Comparison of ENCODE assay signal across 9 cellular contexts in the genomic region with DNA sequence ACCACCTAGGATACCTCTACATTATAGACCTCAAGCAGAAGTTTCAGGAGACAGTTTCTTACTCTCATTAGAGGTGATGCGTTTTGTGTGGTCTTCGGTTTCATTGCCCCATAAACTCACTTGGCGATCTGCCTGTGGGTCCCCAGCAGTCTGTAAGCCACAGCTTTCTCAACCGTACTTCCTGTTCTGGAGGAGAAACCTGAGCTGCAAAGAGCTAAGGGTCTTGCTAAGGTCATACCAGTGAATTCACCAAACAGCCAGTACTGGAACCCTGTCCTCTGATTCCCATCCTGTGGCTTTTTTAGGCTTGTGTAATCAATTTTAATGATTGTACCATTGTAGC.
DNase-seq lines count a peak whose midpoint lies in the region; ATAC-seq lines count a peak whose summit lies in the region.
"Had no signal": no experiment of that assay in that cellular context is flagged by ENCODE, and none has a peak within 500 bp of the region (broad histone marks: within the 10 kb centered on the region; RNA-seq: fewer than 3 reads in every experiment).

No MANE protein-coding gene starts in this region.

- ATAC-seq in HG03565 (IDR thresholded peaks at IDR 0.05; ENCODE audit: unreplicated experiment), result peak; percentile 41
- ATAC-seq in GM21717 (IDR thresholded peaks at IDR 0.05; ENCODE audit: unreplicated experiment), result no peak
- ATAC-seq in HG03442 (IDR thresholded peaks at IDR 0.05; ENCODE audit: unreplicated experiment), result no peak
- ATAC-seq: esophagus mucosa had no signal

- DNase-seq in GDM1 (lab: John Stamatoyannopoulos, UW), result peak; percentile 69
- peak; percentile 97 for DNase-seq in SKM-1 (lab: John Stamatoyannopoulos, UW; ENCODE audit: unreplicated experiment)
- peak; percentile 95 for DNase-seq in left kidney (ENCODE audit: low read depth, low spot score)
- DNase-seq in COLO829 (ENCODE audit: low spot score), result no peak
- DNase-seq in activated effector memory CD4-positive, alpha-beta T cell treated with anti-CD3 and anti-CD28 coated beads, Interleukin-2, amount 50 U/mL, for 16 hours, result no peak

Comparison
In these comparisons a context has a peak if more than half of its experiments do, and no peak if none do; other contexts are left out.
1. DNase-seq: peak in GDM1 (single experiment), SKM-1 (single experiment) and left kidney (single experiment); none in COLO829 (single experiment) and activated effector memory CD4-positive, alpha-beta T cell treated with anti-CD3 and anti-CD28 coated beads, Interleukin-2, amount 50 U/mL, for 16 hours (single experiment).